ENCODE assay signal across 8 cellular contexts in the genomic region with DNA sequence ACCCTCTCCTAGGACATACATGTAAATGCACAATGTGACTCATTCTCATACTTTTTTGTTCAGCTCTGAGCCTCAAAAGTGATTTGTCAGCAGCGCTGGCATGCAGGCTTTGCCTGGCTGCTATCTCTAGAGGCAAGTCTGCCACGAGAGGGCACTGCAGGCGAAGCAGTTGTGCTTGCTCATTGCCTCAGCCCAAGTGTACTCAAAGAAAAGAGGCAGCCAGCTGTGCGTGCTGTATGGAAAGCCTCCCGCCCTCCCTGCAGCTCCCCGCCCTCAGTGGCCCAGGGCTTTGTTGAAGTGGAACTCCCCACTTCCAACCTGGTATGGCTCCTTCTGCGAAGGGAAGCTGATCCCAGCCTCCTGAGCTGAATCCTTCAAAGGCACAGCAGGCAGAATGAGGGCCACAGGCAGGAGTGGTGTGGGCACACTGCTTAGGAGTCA. TPM values are rescaled to one million over a fixed set of nuclear protein-coding genes. Genes with fewer than 3 reads are reported as not detected.
DNase-seq lines count a peak whose midpoint lies in the region; ATAC-seq and TF ChIP-seq lines count a peak whose summit lies in the region.

No MANE protein-coding gene starts in this region.

- no peak overlapping the region for H3K4me3 Mint-ChIP-seq in activated T-cell treated with anti-CD3 and anti-CD28 coated beads, Interleukin-2, amount 50 U/mL, for 72 hours
- H3K4me3 Mint-ChIP-seq in natural killer cell treated with Interleukin-12 subunit alpha and Interleukin-12 subunit beta and Interleukin-15 and Interleukin-18, amount 100 ng/mL, for 72 hours = no peak overlapping the region
- no peak overlapping the region for H3K4me3 Mint-ChIP-seq in stimulated activated memory B cell treated with anti-CD40 and anti-IgM and Interleukin-4, amounts not matched to agents 10 μg/mL and 1 μg/mL and 100 μg/mL, for 72 hours

- TF ChIP-seq CTCF in KMS-11 (conservative IDR thresholded peaks at IDR 0.05; ENCODE audit: low read depth, low read length) = peak; percentile 84
- peak; percentile 91 for TF ChIP-seq CTCF in PC-9 (conservative IDR thresholded peaks at IDR 0.05)
- TF ChIP-seq CTCF in fibroblast of mammary gland (conservative IDR thresholded peaks at IDR 0.05; ENCODE audit: control insufficient read depth, insufficient read depth, low read depth, low read length) = peak; percentile 90

- peaks cover 37% of the 10 kb centered on the region for H3K4me1 Mint-ChIP-seq in activated T-cell treated with anti-CD3 and anti-CD28 coated beads, Interleukin-2, amount 50 U/mL, for 72 hours (ENCODE audit: low read depth)
- H3K4me1 Mint-ChIP-seq in natural killer cell treated with Interleukin-12 subunit alpha and Interleukin-12 subunit beta and Interleukin-15 and Interleukin-18, amount 100 ng/mL, for 72 hours (ENCODE audit: low read depth in 2 of 2) = peaks cover 14 to 18% of the 10 kb centered on the region in 2 donors
- peaks cover 11% of the 10 kb centered on the region for H3K4me1 Mint-ChIP-seq in stimulated activated memory B cell treated with anti-CD40 and anti-IgM and Interleukin-4, amounts not matched to agents 10 μg/mL and 1 μg/mL and 100 μg/mL, for 72 hours

- H3K4me3 ChIP-seq in KMS-11 (IDR thresholded peaks at IDR 0.05; ENCODE audit: insufficient read depth, low read depth, low read length) = no peak overlapping the region
- no peak overlapping the region for H3K4me3 ChIP-seq in PC-9
- H3K4me3 ChIP-seq in fibroblast of mammary gland (ENCODE audit: control insufficient read depth, low read depth, low read length) = no peak overlapping the region

- H4K20me1 ChIP-seq in KMS-11 (ENCODE audit: insufficient read depth) (no peaks in the 10 kb centered on the region), PC-9 (ENCODE audit: insufficient read depth) (peaks cover 39% of the 10 kb centered on the region)

- H3K27me3 ChIP-seq in KMS-11 (ENCODE audit: insufficient read depth, low read depth) (no peaks in the 10 kb centered on the region), PC-9 (ENCODE audit: insufficient read depth, low read depth) (no peaks in the 10 kb centered on the region)

- no peak overlapping the region for H3K27ac Mint-ChIP-seq in activated T-cell treated with anti-CD3 and anti-CD28 coated beads, Interleukin-2, amount 50 U/mL, for 72 hours
- H3K27ac Mint-ChIP-seq in natural killer cell treated with Interleukin-12 subunit alpha and Interleukin-12 subunit beta and Interleukin-15 and Interleukin-18, amount 100 ng/mL, for 72 hours = no peak overlapping the region
- H3K27ac Mint-ChIP-seq in stimulated activated memory B cell treated with anti-CD40 and anti-IgM and Interleukin-4, amounts not matched to agents 10 μg/mL and 1 μg/mL and 100 μg/mL, for 72 hours = no peak overlapping the region

- H3K9me3 ChIP-seq in PC-9 (ENCODE audit: insufficient read depth, low read depth) = no peaks in the 10 kb centered on the region

- peaks cover 10% of the 10 kb centered on the region; the same call in 1 of the 2 replicates for H3K79me2 ChIP-seq in KMS-11 (ENCODE audit: insufficient read depth, low read depth)
- H3K79me2 ChIP-seq in PC-9 (ENCODE audit: low read depth) = peaks cover 2% of the 10 kb centered on the region; the same call in 1 of the 2 replicates

- POLR2A ChIA-PET in PC-9 (lab: Charles Lee; ENCODE audit: unreplicated experiment) = interaction anchor here (0.6 to 0.7 kb wide), 2 partner anchors 41 to 110 kb away, joined by 3 to 4 read pairs; no protein-coding TSS in a partner anchor

- H3F3A ChIP-seq in PC-9 (ENCODE audit: insufficient read depth, low read depth) = peaks cover 15% of the 10 kb centered on the region

- H3K9ac ChIP-seq in KMS-11 = no peak overlapping the region

- intact Hi-C loops in PC-9 (cut with micrococcal nuclease; ENCODE audit: unreplicated experiment) = loop anchor here (1.0 kb wide), 5 partner anchors 71 to 287 kb away; no protein-coding TSS in a partner anchor

- BruUV-seq in PC-9 (replicated peaks; lab: Mats Ljungman, UMichigan) = no TSS peak

- H3K4me2 ChIP-seq in KMS-11 = 0 out of 2 replicates have a peak overlapping the region, but pooled peaks have one; percentile 7
- H3K4me2 ChIP-seq in PC-9 = no peak overlapping the region

- DNase-seq in 8988T (peak; percentile 82), PC-9 (peak; percentile 82 to 90), fibroblast of mammary gland (ENCODE audit: low read depth) (peak; percentile 96)
- peak; percentile 82 to 83 for DNase-seq in activated T-cell treated with anti-CD3 and anti-CD28 coated beads, Interleukin-2, amount 50 U/mL, for 72 hours
- DNase-seq in natural killer cell treated with Interleukin-12 subunit alpha and Interleukin-12 subunit beta and Interleukin-15 and Interleukin-18, amount 100 ng/mL, for 72 hours (ENCODE audit: low spot score) = no peak

- H3K27ac ChIP-seq in KMS-11 (peak overlapping the region; percentile 43; the same call in 1 of the 2 replicates), PC-9 (no peak overlapping the region)

- peaks cover 11 to 27% of the 10 kb centered on the region in 2 donors for H3K36me3 Mint-ChIP-seq in activated T-cell treated with anti-CD3 and anti-CD28 coated beads, Interleukin-2, amount 50 U/mL, for 72 hours (ENCODE audit: insufficient read depth in 2 of 2)
- H3K36me3 Mint-ChIP-seq in natural killer cell treated with Interleukin-12 subunit alpha and Interleukin-12 subunit beta and Interleukin-15 and Interleukin-18, amount 100 ng/mL, for 72 hours = peaks cover 28% of the 10 kb centered on the region
- peaks cover 53% of the 10 kb centered on the region for H3K36me3 Mint-ChIP-seq in stimulated activated memory B cell treated with anti-CD40 and anti-IgM and Interleukin-4, amounts not matched to agents 10 μg/mL and 1 μg/mL and 100 μg/mL, for 72 hours

- CTCF ChIA-PET in PC-9 (lab: Charles Lee) = interaction anchor here (0.6 to 2.3 kb wide), 11 partner anchors 11 to 192 kb away, joined by 3 to 20 read pairs (median 6); no protein-coding TSS in a partner anchor

- no peaks in the 10 kb centered on the region for H3K27me3 Mint-ChIP-seq in activated T-cell treated with anti-CD3 and anti-CD28 coated beads, Interleukin-2, amount 50 U/mL, for 72 hours (ENCODE audit: low read depth)
- H3K27me3 Mint-ChIP-seq in natural killer cell treated with Interleukin-12 subunit alpha and Interleukin-12 subunit beta and Interleukin-15 and Interleukin-18, amount 100 ng/mL, for 72 hours = no peaks in the 10 kb centered on the region
- H3K27me3 Mint-ChIP-seq in stimulated activated memory B cell treated with anti-CD40 and anti-IgM and Interleukin-4, amounts not matched to agents 10 μg/mL and 1 μg/mL and 100 μg/mL, for 72 hours = no peaks in the 10 kb centered on the region

- no peaks in the 10 kb centered on the region for H3K9me3 Mint-ChIP-seq in activated T-cell treated with anti-CD3 and anti-CD28 coated beads, Interleukin-2, amount 50 U/mL, for 72 hours
- H3K9me3 Mint-ChIP-seq in natural killer cell treated with Interleukin-12 subunit alpha and Interleukin-12 subunit beta and Interleukin-15 and Interleukin-18, amount 100 ng/mL, for 72 hours = no peaks in the 10 kb centered on the region
- H3K9me3 Mint-ChIP-seq in stimulated activated memory B cell treated with anti-CD40 and anti-IgM and Interleukin-4, amounts not matched to agents 10 μg/mL and 1 μg/mL and 100 μg/mL, for 72 hours = no peaks in the 10 kb centered on the region

- H3K4me1 ChIP-seq in KMS-11 (ENCODE audit: low read depth, poor library complexity, severe bottlenecking) = peaks cover 22% of the 10 kb centered on the region
- H3K4me1 ChIP-seq in PC-9 (replicated peaks; ENCODE audit: insufficient read depth) = no peaks in the 10 kb centered on the region

- peak; percentile 72 for ATAC-seq in GM18517 (IDR thresholded peaks at IDR 0.05; ENCODE audit: unreplicated experiment)
- ATAC-seq in activated T-cell treated with anti-CD3 and anti-CD28 coated beads, Interleukin-2, amount 50 U/mL, for 72 hours (replicated peaks in 1 of 2) = peak; percentile 77 to 80
- peak; percentile 72 to 85 for ATAC-seq in natural killer cell treated with Interleukin-12 subunit alpha and Interleukin-12 subunit beta and Interleukin-15 and Interleukin-18, amount 100 ng/mL, for 72 hours
- ATAC-seq in stimulated activated memory B cell treated with anti-CD40 and anti-IgM and Interleukin-4, amounts not matched to agents 10 μg/mL and 1 μg/mL and 100 μg/mL, for 72 hours = peak; percentile 88

- H3K9me2 ChIP-seq in PC-9 (ENCODE audit: insufficient read depth) = no peaks in the 10 kb centered on the region

- H2AFZ ChIP-seq in KMS-11 (ENCODE audit: low read depth) (no peak overlapping the region), PC-9 (no peak overlapping the region)

- H3K36me3 ChIP-seq in KMS-11 (ENCODE audit: insufficient read depth) = no peaks in the 10 kb centered on the region
- H3K36me3 ChIP-seq in PC-9 (ENCODE audit: low read depth) = peaks cover 11% of the 10 kb centered on the region; the same call in 1 of the 2 replicates

RNA-seq across cellular contexts. Expression of a gene that starts 16.3 kb away (rescaled TPM):
- 32.5 and 38.3 TPM in 2 replicates for total RNA-seq in PC-9 (2021)
- 10 to 100 TPM; 36.6 to 40.7 TPM for total RNA-seq in activated T-cell treated with anti-CD3 and anti-CD28 coated beads, Interleukin-2, amount 50 U/mL, for 72 hours
- 10 to 100 TPM; 63.3 to 69.0 TPM for total RNA-seq in natural killer cell treated with Interleukin-12 subunit alpha and Interleukin-12 subunit beta and Interleukin-15 and Interleukin-18, amount 100 ng/mL, for 72 hours

RNA-seq across cellular contexts. Expression of a gene that starts 16.5 kb away (rescaled TPM):
- total RNA-seq in PC-9 (2021) = 82.7 and 87.0 TPM in 2 replicates
- total RNA-seq in activated T-cell treated with anti-CD3 and anti-CD28 coated beads, Interleukin-2, amount 50 U/mL, for 72 hours = 100 to 1,000 TPM; 164 to 223 TPM
- 100 to 1,000 TPM; 101 to 132 TPM for total RNA-seq in natural killer cell treated with Interleukin-12 subunit alpha and Interleukin-12 subunit beta and Interleukin-15 and Interleukin-18, amount 100 ng/mL, for 72 hours

RNA-seq across cellular contexts. Expression of a gene that starts 53.8 kb away (rescaled TPM):
- total RNA-seq in PC-9 (2021) = 17.6 and 21.1 TPM in 2 replicates
- 10 to 100 TPM; 16.7 to 20.3 TPM for total RNA-seq in activated T-cell treated with anti-CD3 and anti-CD28 coated beads, Interleukin-2, amount 50 U/mL, for 72 hours
- total RNA-seq in natural killer cell treated with Interleukin-12 subunit alpha and Interleukin-12 subunit beta and Interleukin-15 and Interleukin-18, amount 100 ng/mL, for 72 hours = 10 to 100 TPM; 17.7 to 18.2 TPM
